In the genomic region with DNA sequence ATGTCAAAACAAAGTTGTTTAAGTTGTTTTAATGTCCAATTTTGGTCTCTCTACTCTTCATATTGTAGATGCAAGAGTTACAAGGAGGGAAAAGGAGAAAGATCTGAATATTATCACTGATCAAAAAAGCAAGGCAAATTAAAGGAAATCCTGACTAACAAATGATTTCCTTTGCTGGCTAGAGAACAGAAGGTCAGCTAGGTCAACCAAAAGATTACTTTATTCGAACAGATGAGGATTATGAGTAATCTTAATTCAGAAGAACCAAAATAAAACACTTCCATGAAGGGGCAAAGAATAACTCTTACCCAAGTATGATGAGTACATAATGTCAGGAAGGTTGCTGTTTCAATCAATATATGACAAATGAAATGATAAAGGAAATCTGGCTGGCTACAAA, we compare ENCODE assay signal across 30 cellular contexts. TPM values are rescaled to one million over a fixed set of nuclear protein-coding genes. Genes with fewer than 3 reads are reported as not detected.
"Had no signal": no experiment of that assay in that cellular context is flagged by ENCODE, and none has a peak within 500 bp of the region (broad histone marks: within the 10 kb centered on the region; RNA-seq: fewer than 3 reads in every experiment).

No MANE protein-coding gene starts in this region.

- ATAC-seq: left colon; left lung; lower lobe of right lung; naive thymus-derived CD8-positive, alpha-beta T cell; pancreas; right cardiac atrium; sciatic nerve; stimulated activated effector memory CD8-positive, alpha-beta T cell treated with anti-CD3 and anti-CD28 coated beads, Interleukin-12 subunit alpha, Interleukin-12 subunit beta, amount 100 ng/mL, for 72 hours; stimulated activated naive CD8-positive, alpha-beta T cell treated with anti-CD3 and anti-CD28 coated beads, Interleukin-15, amount 100 ng/mL, for 72 hours had no signal

- H3K4me3 ChIP-seq: left lung, lower lobe of right lung, pancreas, prostate gland, spleen, tibial nerve, uterus had no signal

- H3K9me3 ChIP-seq: left lung, lower lobe of right lung, pancreas, prostate gland, spleen, tibial nerve, uterus had no signal

- FAIRE-seq: islet of Langerhans, kidney, pancreas, small intestine had no signal

- H3K27ac ChIP-seq: left lung, lower lobe of right lung, pancreas, prostate gland, tibial nerve, uterus had no signal

- H3K36me3 ChIP-seq: left lung, lower lobe of right lung, pancreas, prostate gland, spleen, tibial nerve, uterus had no signal

- H3K4me1 ChIP-seq: left lung, lower lobe of right lung, pancreas, prostate gland, tibial nerve, uterus had no signal

- H3K27me3 ChIP-seq: left lung, tibial nerve, uterus had no signal

- H3K9me3 Mint-ChIP-seq: naive thymus-derived CD8-positive, alpha-beta T cell; nephron; neural crest cell; stimulated activated effector memory CD8-positive, alpha-beta T cell treated with anti-CD3 and anti-CD28 coated beads, Interleukin-12 subunit alpha, Interleukin-12 subunit beta, amount 100 ng/mL, for 72 hours; stimulated activated naive CD8-positive, alpha-beta T cell treated with anti-CD3 and anti-CD28 coated beads, Interleukin-15, amount 100 ng/mL, for 72 hours; type B pancreatic cell had no signal

- H3K36me3 Mint-ChIP-seq: immature natural killer cell; naive thymus-derived CD8-positive, alpha-beta T cell; stimulated activated effector memory CD8-positive, alpha-beta T cell treated with anti-CD3 and anti-CD28 coated beads, Interleukin-12 subunit alpha, Interleukin-12 subunit beta, amount 100 ng/mL, for 72 hours; type B pancreatic cell had no signal

- H3K27ac Mint-ChIP-seq: immature natural killer cell; naive thymus-derived CD8-positive, alpha-beta T cell; nephron; stimulated activated effector memory CD8-positive, alpha-beta T cell treated with anti-CD3 and anti-CD28 coated beads, Interleukin-12 subunit alpha, Interleukin-12 subunit beta, amount 100 ng/mL, for 72 hours; stimulated activated naive CD8-positive, alpha-beta T cell treated with anti-CD3 and anti-CD28 coated beads, Interleukin-15, amount 100 ng/mL, for 72 hours; type B pancreatic cell had no signal

- H3K4me3 Mint-ChIP-seq: immature natural killer cell; naive thymus-derived CD8-positive, alpha-beta T cell; nephron; neural crest cell; stimulated activated effector memory CD8-positive, alpha-beta T cell treated with anti-CD3 and anti-CD28 coated beads, Interleukin-12 subunit alpha, Interleukin-12 subunit beta, amount 100 ng/mL, for 72 hours; stimulated activated naive CD8-positive, alpha-beta T cell treated with anti-CD3 and anti-CD28 coated beads, Interleukin-15, amount 100 ng/mL, for 72 hours; type B pancreatic cell had no signal

- DNase-seq: hypothalamus; immature natural killer cell; kidney; left colon; left lung; lower lobe of right lung; mammary epithelial cell; mesenchymal stem cell; naive thymus-derived CD8-positive, alpha-beta T cell; nucleus accumbens; pancreas; posterior cingulate gyrus; retina; right cardiac atrium; small intestine; spleen; stimulated activated CD4-positive, alpha-beta T cell treated with anti-CD3 and anti-CD28 coated beads, Interleukin-4, amount 100 ng/mL, for 24 hours; stimulated activated naive CD4-positive, alpha-beta T cell; stimulated activated naive CD8-positive, alpha-beta T cell treated with anti-CD3 and anti-CD28 coated beads, Interleukin-15, amount 100 ng/mL, for 72 hours; substantia nigra; uterus had no signal

- H3K4me1 Mint-ChIP-seq: immature natural killer cell; naive thymus-derived CD8-positive, alpha-beta T cell; nephron; stimulated activated effector memory CD8-positive, alpha-beta T cell treated with anti-CD3 and anti-CD28 coated beads, Interleukin-12 subunit alpha, Interleukin-12 subunit beta, amount 100 ng/mL, for 72 hours; stimulated activated naive CD8-positive, alpha-beta T cell treated with anti-CD3 and anti-CD28 coated beads, Interleukin-15, amount 100 ng/mL, for 72 hours had no signal

RNA-seq across cellular contexts. Expression of gene CPNE4, which starts 33.8 kb away (rescaled TPM):
- total RNA-seq: naive thymus-derived CD8-positive, alpha-beta T cell; osteoblast had no signal
- polyA plus RNA-seq: immature natural killer cell; naive thymus-derived CD8-positive, alpha-beta T cell had no signal
